Comparison of ENCODE assay signal across 7 cellular contexts in the genomic region with DNA sequence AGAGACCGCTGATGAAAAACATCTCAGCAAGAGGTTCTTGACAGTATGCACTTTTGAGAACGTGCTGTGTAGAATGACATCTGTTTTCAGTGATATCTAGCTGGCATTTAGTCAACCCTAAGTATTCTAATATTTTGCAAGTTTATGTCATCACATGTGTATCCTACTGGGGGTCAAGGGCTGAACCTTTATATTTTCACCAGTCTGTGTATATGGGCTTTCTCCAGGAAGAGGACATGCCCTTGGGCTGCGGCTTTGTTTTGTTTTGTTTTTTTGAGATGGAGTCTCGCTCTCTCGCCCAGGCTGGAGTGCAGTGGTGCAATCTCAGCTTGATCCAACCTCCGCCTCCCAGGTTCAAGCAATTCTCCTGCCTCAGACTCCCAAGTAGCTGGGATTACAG.
"Had no signal": no experiment of that assay in that cellular context is flagged by ENCODE, and none has a peak within 500 bp of the region (broad histone marks: within the 10 kb centered on the region; RNA-seq: fewer than 3 reads in every experiment).

No MANE protein-coding gene starts in this region.

- ATAC-seq: HCT116 had no signal

- DNase-seq: GM23248, GOT3, H7, HFFc6, IMR-90 had no signal

- H3K4me3 ChIP-seq: GM23248, HAP-1 had no signal
